Comparison of ENCODE assay signal across 20 cellular contexts in the genomic region with DNA sequence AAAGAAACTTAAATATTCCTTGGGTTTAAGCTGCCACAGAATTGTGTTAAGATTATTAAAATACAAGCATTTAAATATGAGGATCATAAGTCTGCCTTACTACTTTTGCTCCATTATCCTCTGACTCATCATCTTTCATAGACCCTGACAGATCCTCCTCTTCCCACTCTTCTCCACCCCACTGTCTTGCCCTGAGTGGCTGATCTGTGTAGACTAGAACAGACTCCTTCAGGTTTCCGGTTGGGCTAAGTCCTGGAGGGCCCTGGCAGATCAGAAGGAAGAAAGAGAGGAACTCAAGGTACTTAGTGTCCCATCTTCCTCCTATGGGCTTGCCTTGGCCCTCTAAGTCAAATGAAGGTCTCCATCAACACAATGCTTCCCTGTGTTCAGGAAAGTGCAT.
"Had no signal": no experiment of that assay in that cellular context is flagged by ENCODE, and none has a peak within 500 bp of the region (broad histone marks: within the 10 kb centered on the region; RNA-seq: fewer than 3 reads in every experiment).

No MANE protein-coding gene starts in this region.

- H3K36me3 ChIP-seq: heart right ventricle, sigmoid colon, upper lobe of right lung, WERI-Rb-1 had no signal

- H3K27ac Mint-ChIP-seq: activated CD4-positive, alpha-beta T cell treated with anti-CD3 and anti-CD28 coated beads for 36 hours; activated CD8-positive, alpha-beta T cell treated with anti-CD3 and anti-CD28 coated beads, Interleukin-2, amount 10 ng/mL, durations not matched to agents 7 days and 5 days; activated T-helper 1 cell treated with anti-CD3 and anti-CD28 coated beads, Interleukin-12 subunit alpha, Interleukin-12 subunit beta, Interleukin-2, Interleukin-4 antibody, amounts not matched to agents 30 ng/mL and 10 ng/mL and 1 ng/mL, durations not matched to agents 14 hours and 24 hours and 36 hours; nephron progenitor cell; stimulated activated naive CD8-positive, alpha-beta T cell treated with anti-CD3 and anti-CD28 coated beads, Interleukin-15, amount 100 ng/mL, for 72 hours had no signal

- DNase-seq: activated CD4-positive, alpha-beta T cell treated with anti-CD3 and anti-CD28 coated beads for 36 hours; activated CD8-positive, alpha-beta T cell treated with anti-CD3 and anti-CD28 coated beads, Interleukin-2, amount 10 ng/mL, durations not matched to agents 7 days and 5 days; activated naive CD4-positive, alpha-beta T cell; caudate nucleus; cortex of kidney; effector CD8-positive, alpha-beta T cell; heart right ventricle; islet precursor cell; mammary epithelial cell; nephron progenitor cell; sigmoid colon; stimulated activated CD4-positive, alpha-beta T cell treated with anti-CD3 and anti-CD28 coated beads, Interleukin-4, amount 100 ng/mL, for 1 hour; stimulated activated CD8-positive, alpha-beta memory T cell treated with anti-CD3 and anti-CD28 coated beads, Interleukin-4, amount 100 ng/mL, for 48 hours; stimulated activated naive CD8-positive, alpha-beta T cell treated with anti-CD3 and anti-CD28 coated beads, Interleukin-15, amount 100 ng/mL, for 72 hours; testis; upper lobe of right lung; WERI-Rb-1 had no signal

- ATAC-seq: activated CD4-positive, alpha-beta T cell treated with anti-CD3 and anti-CD28 coated beads for 36 hours; activated CD8-positive, alpha-beta T cell treated with anti-CD3 and anti-CD28 coated beads, Interleukin-2, amount 10 ng/mL, durations not matched to agents 7 days and 5 days; left lobe of liver; stimulated activated naive CD8-positive, alpha-beta T cell treated with anti-CD3 and anti-CD28 coated beads, Interleukin-15, amount 100 ng/mL, for 72 hours; upper lobe of right lung had no signal

- H3K4me1 ChIP-seq: sigmoid colon, testis, upper lobe of right lung had no signal

- H3K27me3 ChIP-seq: heart right ventricle, sigmoid colon, testis, upper lobe of right lung had no signal

- FAIRE-seq: frontal cortex had no signal

- H3K9me3 Mint-ChIP-seq: activated T-helper 1 cell treated with anti-CD3 and anti-CD28 coated beads, Interleukin-12 subunit alpha, Interleukin-12 subunit beta, Interleukin-2, Interleukin-4 antibody, amounts not matched to agents 30 ng/mL and 10 ng/mL and 1 ng/mL, durations not matched to agents 14 hours and 24 hours and 36 hours; nephron progenitor cell; stimulated activated naive CD8-positive, alpha-beta T cell treated with anti-CD3 and anti-CD28 coated beads, Interleukin-15, amount 100 ng/mL, for 72 hours had no signal

- H3K4me1 Mint-ChIP-seq: activated CD4-positive, alpha-beta T cell treated with anti-CD3 and anti-CD28 coated beads for 36 hours; stimulated activated naive CD8-positive, alpha-beta T cell treated with anti-CD3 and anti-CD28 coated beads, Interleukin-15, amount 100 ng/mL, for 72 hours had no signal

- H3K27ac ChIP-seq: sigmoid colon, testis, upper lobe of right lung, WERI-Rb-1 had no signal

- H3K4me3 Mint-ChIP-seq: activated CD4-positive, alpha-beta T cell treated with anti-CD3 and anti-CD28 coated beads for 36 hours; activated CD8-positive, alpha-beta T cell treated with anti-CD3 and anti-CD28 coated beads, Interleukin-2, amount 10 ng/mL, durations not matched to agents 7 days and 5 days; activated T-helper 1 cell treated with anti-CD3 and anti-CD28 coated beads, Interleukin-12 subunit alpha, Interleukin-12 subunit beta, Interleukin-2, Interleukin-4 antibody, amounts not matched to agents 30 ng/mL and 10 ng/mL and 1 ng/mL, durations not matched to agents 14 hours and 24 hours and 36 hours; nephron progenitor cell; stimulated activated naive CD8-positive, alpha-beta T cell treated with anti-CD3 and anti-CD28 coated beads, Interleukin-15, amount 100 ng/mL, for 72 hours had no signal

- H3K9me3 ChIP-seq: heart right ventricle, sigmoid colon, testis, upper lobe of right lung had no signal

- H3K4me3 ChIP-seq: heart right ventricle, sigmoid colon, testis, upper lobe of right lung had no signal
